29 cellular contexts compared by ENCODE assay signal in the genomic region with DNA sequence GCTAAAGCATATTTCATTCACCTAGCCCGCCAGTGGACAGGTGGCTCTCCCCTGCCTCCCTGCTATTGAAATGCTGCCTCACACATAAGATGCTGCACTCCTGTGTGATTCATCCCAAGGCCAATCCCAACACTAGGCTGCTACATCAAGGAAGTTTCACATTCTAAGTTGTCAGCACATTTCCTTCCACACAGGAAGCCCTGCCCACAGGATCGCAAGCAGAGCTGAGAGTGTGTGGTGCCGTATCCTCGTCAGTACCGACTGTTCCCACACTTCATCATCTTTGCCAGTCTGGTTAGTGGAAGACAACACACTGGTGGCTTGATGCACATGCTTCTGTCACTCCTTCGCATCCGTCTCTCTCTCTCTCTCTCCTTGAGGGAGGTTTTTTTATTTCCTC.
"Had no signal": no experiment of that assay in that cellular context is flagged by ENCODE, and none has a peak within 500 bp of the region (broad histone marks: within the 10 kb centered on the region; RNA-seq: fewer than 3 reads in every experiment).

No MANE protein-coding gene starts in this region.

- H3K9me3 ChIP-seq: colonic mucosa, vagina had no signal

- H3K4me1 ChIP-seq: colonic mucosa, heart right ventricle, parathyroid adenoma, sigmoid colon, tibial nerve, upper lobe of right lung, vagina had no signal

- DNase-seq: colonic mucosa; dermis blood vessel endothelial cell; effector memory CD4-positive, alpha-beta T cell; erythroblast; esophagus squamous epithelium; foreskin melanocyte; glutamatergic neuron; heart right ventricle; hippocampal formation; immature natural killer cell; kidney glomerular epithelial cell; left colon; mucosa of descending colon; naive B cell; sigmoid colon; stimulated activated CD4-positive, alpha-beta T cell treated with anti-CD3 and anti-CD28 coated beads, Interleukin-4, amount 100 ng/mL, for 4 hours; stimulated activated naive CD8-positive, alpha-beta T cell treated with anti-CD3 and anti-CD28 coated beads, Interleukin-15, Interleukin-2, amounts not matched to agents 100 U/mL and 50 U/mL, for 24 hours had no signal

- H3K27me3 ChIP-seq: colonic mucosa, tibial nerve, vagina had no signal

- H3K9me3 Mint-ChIP-seq: natural killer cell treated with Interleukin-12 subunit alpha and Interleukin-12 subunit beta and Interleukin-15 and Interleukin-18, amount 100 ng/mL, for 72 hours had no signal

- H3K4me1 Mint-ChIP-seq: immature natural killer cell; memory B cell; mesothelial cell of epicardium; neural crest cell; stimulated activated memory B cell treated with anti-CD40 and anti-IgM and Interleukin-4, amounts not matched to agents 10 μg/mL and 1 μg/mL and 100 μg/mL, for 72 hours had no signal

- H3K36me3 ChIP-seq: colonic mucosa, esophagus squamous epithelium, heart right ventricle, sigmoid colon, thoracic aorta, tibial nerve, upper lobe of right lung, vagina had no signal

- H3K4me3 Mint-ChIP-seq: immature natural killer cell; memory B cell; mesothelial cell of epicardium; natural killer cell treated with Interleukin-12 subunit alpha and Interleukin-12 subunit beta and Interleukin-15 and Interleukin-18, amount 100 ng/mL, for 72 hours; neural crest cell; stimulated activated memory B cell treated with anti-CD40 and anti-IgM and Interleukin-4, amounts not matched to agents 10 μg/mL and 1 μg/mL and 100 μg/mL, for 72 hours had no signal

- H3K4me3 ChIP-seq: colonic mucosa, esophagus squamous epithelium, heart right ventricle, lung, mucosa of descending colon, sigmoid colon, thoracic aorta, tibial nerve, upper lobe of right lung, vagina had no signal

- H3K9ac ChIP-seq: parathyroid adenoma had no signal

- H3K27ac Mint-ChIP-seq: immature natural killer cell; memory B cell; mesothelial cell of epicardium; natural killer cell treated with Interleukin-12 subunit alpha and Interleukin-12 subunit beta and Interleukin-15 and Interleukin-18, amount 100 ng/mL, for 72 hours; progenitor cell of endocrine pancreas; stimulated activated memory B cell treated with anti-CD40 and anti-IgM and Interleukin-4, amounts not matched to agents 10 μg/mL and 1 μg/mL and 100 μg/mL, for 72 hours had no signal

- ATAC-seq: heart right ventricle; left colon; mucosa of descending colon; natural killer cell treated with Interleukin-12 subunit alpha and Interleukin-12 subunit beta and Interleukin-15 and Interleukin-18, amount 100 ng/mL, for 72 hours; stimulated activated memory B cell treated with anti-CD40 and anti-IgM and Interleukin-4, amounts not matched to agents 10 μg/mL and 1 μg/mL and 100 μg/mL, for 72 hours; stimulated activated naive CD8-positive, alpha-beta T cell treated with anti-CD3 and anti-CD28 coated beads, Interleukin-15, Interleukin-2, amounts not matched to agents 100 U/mL and 50 U/mL, for 24 hours; upper lobe of right lung had no signal

- H3K27ac ChIP-seq: colonic mucosa, esophagus squamous epithelium, heart right ventricle, parathyroid adenoma, sigmoid colon, thoracic aorta, tibial nerve, upper lobe of right lung, vagina had no signal

- H2AFZ ChIP-seq: parathyroid adenoma had no signal
